Comparison of ENCODE assay signal across 1 cellular context in the genomic region with DNA sequence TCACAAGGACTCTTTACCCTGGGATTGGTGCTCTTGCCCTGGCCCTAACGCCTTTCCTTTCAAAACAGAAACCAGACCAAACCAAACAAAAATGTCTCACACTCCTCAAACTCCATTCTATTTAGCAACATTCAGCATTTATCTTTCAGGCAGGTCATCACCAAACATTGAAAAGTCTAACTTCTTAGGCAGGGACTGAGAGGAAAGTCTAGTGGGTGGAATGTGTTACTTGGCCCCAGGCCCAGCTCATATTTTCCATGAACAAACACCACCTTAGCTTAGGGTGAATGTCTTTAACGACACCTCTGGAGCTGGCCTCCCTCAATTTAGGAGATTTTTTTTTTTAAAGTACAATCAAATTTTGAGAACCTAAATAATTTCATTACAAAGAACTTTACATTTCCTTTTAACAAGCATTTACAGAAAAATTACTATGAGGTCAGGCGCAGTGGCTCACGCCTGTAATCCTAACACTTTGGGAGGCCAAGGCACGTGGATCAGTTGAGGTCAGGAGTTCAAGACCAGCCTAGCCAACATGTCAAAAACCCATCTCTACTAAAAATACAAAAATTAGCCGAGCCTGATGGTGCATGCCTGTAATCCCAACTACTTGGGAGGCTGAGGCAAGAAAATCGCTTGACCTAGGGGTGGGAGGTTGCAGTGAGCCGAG.
TF ChIP-seq lines count a peak whose summit lies in the region.

No MANE protein-coding gene starts in this region.

TF ChIP-seq in HEK293, 187 proteins besides CTCF, POLR2A, EP300 and RAD21 (continued from another document):
- TF ChIP-seq PRDM10 (tag by site-specific recombination; IDR thresholded peaks at IDR 0.05), result peak; percentile 34
